Comparison of ENCODE assay signal across 8 cellular contexts in genomic region chr2:204145197-204146190, GRCh38.
DNase-seq lines count a peak whose midpoint lies in the region; ATAC-seq and TF ChIP-seq lines count a peak whose summit lies in the region.

No MANE protein-coding gene starts in this region.

- H3K4me1 ChIP-seq in endocrine pancreas (ENCODE audit: control insufficient read depth, insufficient read depth, low read length): no peaks in the 10 kb centered on the region

- H3K4me1 Mint-ChIP-seq in CD4-positive, alpha-beta T cell (ENCODE audit: low read depth): peaks cover 5% of the 10 kb centered on the region

- intact Hi-C loops in CD4-positive, alpha-beta T cell (cut with DNase I, micrococcal nuclease): loop anchor here (1.0 to 10.0 kb wide), 10 partner anchors 33 to 1803 kb away; partner anchors contain the start of gene ICOS (in 1 of the 2)

- H3K27ac ChIP-seq in CD4-positive, alpha-beta T cell (ENCODE audit: low read depth, low read length): no peak overlapping the region

- peak overlapping the region; percentile 49 for H3K9ac ChIP-seq in endocrine pancreas (ENCODE audit: control insufficient read depth, insufficient read depth, low read length)

- peak; percentile 62 to 79 (median 72) for DNase-seq in CD4-positive, alpha-beta T cell
- DNase-seq in NCI-H748 treated with DMSO at 0.1 percent for 48 hours (lab: John Stamatoyannopoulos, UW) (peak; percentile 89), middle frontal gyrus (ENCODE audit: extremely low spot score, low spot score) (peak; percentile 52)
- peak; percentile 88 for DNase-seq in activated CD8-positive, alpha-beta memory T cell treated with anti-CD3 and anti-CD28 coated beads for 24 hours
- peak; percentile 63 to 64 for DNase-seq in stimulated activated CD8-positive, alpha-beta memory T cell treated with anti-CD3 and anti-CD28 coated beads, Interleukin-15, amount 100 ng/mL, for 48 hours (ENCODE audit: low read depth in 2 of 2)

- no peaks in the 10 kb centered on the region for H3K36me3 ChIP-seq in endocrine pancreas (ENCODE audit: control insufficient read depth, insufficient read depth, low read length)

- H3K36me3 Mint-ChIP-seq in CD4-positive, alpha-beta T cell (ENCODE audit: low read depth): no peaks in the 10 kb centered on the region

- peak; percentile 97 for TF ChIP-seq CTCF in CD4-positive, alpha-beta T cell (IDR thresholded peaks at IDR 0.05)

- POLR2A ChIA-PET in CD4-positive, alpha-beta T cell (lab: Charles Lee): interaction anchor here (1.0 to 1.8 kb wide), 3 partner anchors 9 to 35 kb away, joined by 4 to 6 read pairs (median 5); no protein-coding TSS in a partner anchor

- H3K4me3 ChIP-seq in endocrine pancreas (ENCODE audit: control insufficient read depth, insufficient read depth, low read length): peak overlapping the region; percentile 91

- H3K27ac Mint-ChIP-seq in CD4-positive, alpha-beta T cell: no peak overlapping the region

- no peaks in the 10 kb centered on the region for H3K9me3 Mint-ChIP-seq in CD4-positive, alpha-beta T cell

- H3K9me3 ChIP-seq in CD4-positive, alpha-beta T cell (ENCODE audit: control insufficient read depth, low read length): no peaks in the 10 kb centered on the region
- no peaks in the 10 kb centered on the region for H3K9me3 ChIP-seq in endocrine pancreas (ENCODE audit: control insufficient read depth, low read length)

- ATAC-seq in CD4-positive, alpha-beta T cell (ENCODE audit: poor library complexity): peak; percentile 98
- ATAC-seq in GM19452 (IDR thresholded peaks at IDR 0.05; ENCODE audit: unreplicated experiment) (peak; percentile 98), HG03565 (IDR thresholded peaks at IDR 0.05; ENCODE audit: unreplicated experiment) (peak; percentile 99)

- peak overlapping the region; percentile 87 for H3K4me3 Mint-ChIP-seq in CD4-positive, alpha-beta T cell

- CTCF ChIA-PET in CD4-positive, alpha-beta T cell (lab: Charles Lee): interaction anchor here (0.5 to 2.2 kb wide), 7 partner anchors 10 to 1802 kb away, joined by 3 to 18 read pairs (median 3); no protein-coding TSS in a partner anchor

- peaks cover 9% of the 10 kb centered on the region for H3K27me3 Mint-ChIP-seq in CD4-positive, alpha-beta T cell

- peaks cover 4% of the 10 kb centered on the region for H3K27me3 ChIP-seq in CD4-positive, alpha-beta T cell (ENCODE audit: control insufficient read depth, insufficient read depth, low read length)
- no peaks in the 10 kb centered on the region for H3K27me3 ChIP-seq in endocrine pancreas (ENCODE audit: control insufficient read depth, insufficient read depth, low read length)
